8 cellular contexts compared by ENCODE assay signal in the genomic region with DNA sequence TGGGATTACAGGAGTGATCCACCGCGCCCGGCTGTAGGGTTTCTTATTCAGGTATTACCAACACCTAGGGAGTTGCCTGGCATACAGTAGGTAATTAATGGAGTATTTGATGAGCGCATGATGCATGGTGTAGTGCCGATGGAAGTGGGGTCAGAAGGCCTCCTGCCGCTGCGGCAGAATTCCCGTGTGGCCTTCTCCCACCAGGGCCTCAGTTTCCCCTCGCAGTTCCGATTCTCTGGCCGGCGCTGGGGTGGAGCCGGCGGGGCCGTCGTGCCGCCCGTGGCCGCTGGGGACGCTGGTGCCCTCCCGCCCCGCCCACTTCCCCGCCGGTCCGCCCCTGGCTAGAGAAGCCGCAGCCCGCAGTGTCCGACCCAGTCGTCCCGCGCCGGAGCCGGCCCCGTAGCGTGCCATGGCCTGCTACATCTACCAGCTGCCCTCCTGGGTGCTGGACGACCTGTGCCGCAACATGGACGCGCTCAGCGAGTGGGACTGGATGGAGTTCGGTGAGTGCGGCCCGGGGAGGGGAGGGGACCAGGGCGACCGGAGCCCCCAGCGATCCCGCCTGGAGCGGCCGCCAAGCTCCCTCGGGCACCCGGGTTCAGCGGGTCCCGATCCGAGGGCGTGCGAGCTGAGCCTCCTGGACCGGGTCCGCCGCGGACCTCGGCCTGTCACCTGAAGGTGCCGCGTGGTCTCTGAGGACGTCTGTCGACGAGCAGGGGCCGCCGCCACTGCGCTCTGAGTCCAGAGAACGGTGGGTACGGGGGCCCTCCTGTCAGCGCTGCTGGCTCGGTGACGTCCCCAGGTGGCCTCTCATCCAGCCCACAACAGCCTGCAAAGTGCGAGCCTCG. TPM values are rescaled to one million over a fixed set of nuclear protein-coding genes. Genes with fewer than 3 reads are reported as not detected.
DNase-seq lines count a peak whose midpoint lies in the region; ATAC-seq and TF ChIP-seq lines count a peak whose summit lies in the region.

A gene with protein sequence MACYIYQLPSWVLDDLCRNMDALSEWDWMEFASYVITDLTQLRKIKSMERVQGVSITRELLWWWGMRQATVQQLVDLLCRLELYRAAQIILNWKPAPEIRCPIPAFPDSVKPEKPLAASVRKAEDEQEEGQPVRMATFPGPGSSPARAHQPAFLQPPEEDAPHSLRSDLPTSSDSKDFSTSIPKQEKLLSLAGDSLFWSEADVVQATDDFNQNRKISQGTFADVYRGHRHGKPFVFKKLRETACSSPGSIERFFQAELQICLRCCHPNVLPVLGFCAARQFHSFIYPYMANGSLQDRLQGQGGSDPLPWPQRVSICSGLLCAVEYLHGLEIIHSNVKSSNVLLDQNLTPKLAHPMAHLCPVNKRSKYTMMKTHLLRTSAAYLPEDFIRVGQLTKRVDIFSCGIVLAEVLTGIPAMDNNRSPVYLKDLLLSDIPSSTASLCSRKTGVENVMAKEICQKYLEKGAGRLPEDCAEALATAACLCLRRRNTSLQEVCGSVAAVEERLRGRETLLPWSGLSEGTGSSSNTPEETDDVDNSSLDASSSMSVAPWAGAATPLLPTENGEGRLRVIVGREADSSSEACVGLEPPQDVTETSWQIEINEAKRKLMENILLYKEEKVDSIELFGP (plus strand): TSS at position 374 of the 848 bp plus-strand sequence. CDS start 36 bp downstream, at position 410.

- TF ChIP-seq CTCF in right lobe of liver (IDR thresholded peaks at IDR 0.05): peak; percentile 87 to 98 (median 94)

- H3K4me1 ChIP-seq in ES-I3 (ENCODE audit: insufficient read depth, low read length) (peaks cover 4% of the 10 kb centered on the region; the same call in 1 of the 2 replicates), duodenal mucosa (ENCODE audit: control insufficient read depth in 1 of 2, insufficient read depth in 2 of 2, low read length in 2 of 2) (peaks cover 0 to 10% of the 10 kb centered on the region in 2 donors), right lobe of liver (peaks cover 0 to 8% (median 0%) of the 10 kb centered on the region in 4 donors)

- TF ChIP-seq POLR2A in right lobe of liver (IDR thresholded peaks at IDR 0.05): peak; percentile 88

- H3K4me3 ChIP-seq in duodenal mucosa (ENCODE audit: low read depth in 1 of 2, low read length in 2 of 2) (peak within 1 kb of the TSS; percentile 90), right lobe of liver (peak within 1 kb of the TSS; percentile 65 to 99 (median 99))

- ATAC-seq in GM21786 (IDR thresholded peaks at IDR 0.05; ENCODE audit: unreplicated experiment): peak; percentile 82
- ATAC-seq in right lobe of liver: peak; percentile 92 to 97 (median 94)

- 6% methylated on average over 6 of the region's 76 CpGs for WGBS in right lobe of liver (ENCODE audit: insufficient coverage, low coverage, low lambda C conversion rate, missing lambda C conversion rate)

- intact Hi-C loops in right lobe of liver (cut with DNase I): no loop called here

- DNase-seq in LoVo (ENCODE audit: low spot score): peak; percentile 78
- DNase-seq in activated CD4-positive, alpha-beta T cell treated with anti-CD3 and anti-CD28 coated beads, Interleukin-2, amount 50 U/mL, for 1 hour: peak; percentile 47
- peak; percentile 87 to 89 (median 89) for DNase-seq in right lobe of liver
- DNase-seq in stimulated activated CD4-positive, alpha-beta T cell treated with anti-CD3 and anti-CD28 coated beads, Interleukin-4, amount 100 ng/mL, for 24 hours: peak; percentile 59
- DNase-seq in NCI-H2107 (lab: John Stamatoyannopoulos, UW): no peak

- no peak within 1 kb of the TSS for H3K27ac ChIP-seq in duodenal mucosa (ENCODE audit: low read depth, low read length)
- peak within 1 kb of the TSS; percentile 24 to 89 (median 83) for H3K27ac ChIP-seq in right lobe of liver

- H3K9me3 ChIP-seq in ES-I3 (ENCODE audit: control insufficient read depth, insufficient read depth, low read length): peaks cover 8% of the 10 kb centered on the region
- peaks cover 0 to 4% of the 10 kb centered on the region in 2 donors for H3K9me3 ChIP-seq in duodenal mucosa (ENCODE audit: control insufficient read depth in 1 of 2, low read length in 2 of 2)
- no peaks in the 10 kb centered on the region for H3K9me3 ChIP-seq in right lobe of liver

- H3K9ac ChIP-seq in ES-I3 (ENCODE audit: low read depth, low read length) (peak within 1 kb of the TSS; percentile 94), duodenal mucosa (ENCODE audit: low read depth in 1 of 2, low read length in 2 of 2) (peak within 1 kb of the TSS; percentile 65 to 92)

- H3K36me3 ChIP-seq in ES-I3 (ENCODE audit: insufficient read depth, low read length): no peaks in the 10 kb centered on the region
- no peaks in the 10 kb centered on the region for H3K36me3 ChIP-seq in duodenal mucosa (ENCODE audit: control insufficient read depth in 1 of 2, insufficient read depth in 2 of 2, low read length in 2 of 2)
- no peaks in the 10 kb centered on the region for H3K36me3 ChIP-seq in right lobe of liver

- no peaks in the 10 kb centered on the region for H3K27me3 ChIP-seq in duodenal mucosa (ENCODE audit: control insufficient read depth in 1 of 2, insufficient read depth in 2 of 2, low read length in 2 of 2)
- H3K27me3 ChIP-seq in right lobe of liver: no peaks in the 10 kb centered on the region

RNA-seq across cellular contexts. Expression of the gene that starts here (rescaled TPM):
- 10 to 100 TPM in 3 of 6 experiments, 1 to 10 TPM in 3; 4.2 to 16.0 (median 8.4) TPM for total RNA-seq in right lobe of liver
